In genomic region chr5:43043400-43043756, GRCh38 we compare ENCODE assay signal across 8 cellular contexts. TPM values are rescaled to one million over a fixed set of nuclear protein-coding genes. Genes with fewer than 3 reads are reported as not detected.
DNase-seq lines count a peak whose midpoint lies in the region; ATAC-seq, FAIRE-seq and TF ChIP-seq lines count a peak whose summit lies in the region.

No MANE protein-coding gene starts in this region.

- no peaks in the 10 kb centered on the region for H3K27me3 ChIP-seq in A673 (replicated peaks; ENCODE audit: insufficient read depth, low read depth, low read length, poor library complexity)
- H3K27me3 ChIP-seq in HUES48 (ENCODE audit: control insufficient read depth, insufficient read depth, low read length) = peaks cover 88% of the 10 kb centered on the region
- no peaks in the 10 kb centered on the region for H3K27me3 ChIP-seq in bronchial epithelial cell (ENCODE audit: control insufficient read depth, insufficient read depth, low read length)
- H3K27me3 ChIP-seq in mucosa of rectum (ENCODE audit: control insufficient read depth in 2 of 2, insufficient read depth in 2 of 2, low read length in 2 of 2) = no peaks in the 10 kb centered on the region

- H3K27ac ChIP-seq in A673 (ENCODE audit: low read depth, low read length, poor library complexity, severe bottlenecking) = peak overlapping the region; percentile 88
- H3K27ac ChIP-seq in HUES48 (ENCODE audit: low read depth, low read length) = no peak overlapping the region
- H3K27ac ChIP-seq in mucosa of rectum (ENCODE audit: low read depth in 2 of 2, low read length in 2 of 2) = peak overlapping the region; percentile 89 to 95

- H3K36me3 ChIP-seq in A673 (ENCODE audit: insufficient read depth, low read length, poor library complexity, severe bottlenecking) = no peaks in the 10 kb centered on the region
- H3K36me3 ChIP-seq in HUES48 (ENCODE audit: control insufficient read depth, insufficient read depth, low read length) = no peaks in the 10 kb centered on the region
- H3K36me3 ChIP-seq in bronchial epithelial cell (ENCODE audit: control insufficient read depth, insufficient read depth, low read length) = no peaks in the 10 kb centered on the region
- H3K36me3 ChIP-seq in mucosa of rectum (ENCODE audit: control insufficient read depth in 2 of 2, insufficient read depth in 2 of 2, low read length in 2 of 2) = no peaks in the 10 kb centered on the region

- TF ChIP-seq CTCF in A673 (conservative IDR thresholded peaks at IDR 0.05; ENCODE audit: low read depth, low read length) = no peak
- no peak for TF ChIP-seq CTCF in bronchial epithelial cell (IDR thresholded peaks at IDR 0.05; ENCODE audit: insufficient read depth, low read length, severe bottlenecking)

- H3K4me3 ChIP-seq in A673 (ENCODE audit: low read depth, low read length, poor library complexity, severe bottlenecking) = peak overlapping the region; percentile 62
- H3K4me3 ChIP-seq in HUES48 (ENCODE audit: low read depth, low read length) = peak overlapping the region; percentile 49
- H3K4me3 ChIP-seq in bronchial epithelial cell (ENCODE audit: low read depth, low read length) = peak overlapping the region; percentile 46
- peak overlapping the region; percentile 81 to 82 for H3K4me3 ChIP-seq in mucosa of rectum (ENCODE audit: low read length in 2 of 2)

- POLR2A ChIA-PET in A673 (lab: Charles Lee; ENCODE audit: low non-redundant PET) = no interaction called here

- intact Hi-C loops in A673 (cut with micrococcal nuclease; ENCODE audit: unreplicated experiment) = no loop called here

- H3K9me3 ChIP-seq in A673 (ENCODE audit: low read depth, low read length, poor library complexity, severe bottlenecking) (no peaks in the 10 kb centered on the region), HUES48 (ENCODE audit: control insufficient read depth, insufficient read depth, low read length) (no peaks in the 10 kb centered on the region), mucosa of rectum (ENCODE audit: control insufficient read depth in 2 of 2, low read length in 2 of 2) (no peaks in the 10 kb centered on the region)

- DNase-seq in A673 (ENCODE audit: low spot score) = no peak
- no peak for DNase-seq in bronchial epithelial cell (ENCODE audit: low read depth)
- no peak for DNase-seq in stimulated activated naive CD4-positive, alpha-beta T cell (lab: John Stamatoyannopoulos, UW)
- no peak for DNase-seq in NCI-H2081 treated with DMSO at 0.1 percent for 48 hours (lab: John Stamatoyannopoulos, UW)
- no peak for DNase-seq in NCI-H526 (lab: John Stamatoyannopoulos, UW)

- CTCF ChIA-PET in A673 (lab: Charles Lee) = interaction anchor here (3.2 kb wide), 1 partner anchor 24 kb away, joined by 7 read pairs; no protein-coding TSS in a partner anchor

- peaks cover under 1% of the 10 kb centered on the region for H3K4me1 ChIP-seq in A673 (ENCODE audit: insufficient read depth, low read length, poor library complexity, severe bottlenecking)
- H3K4me1 ChIP-seq in HUES48 (ENCODE audit: control insufficient read depth, insufficient read depth, low read length) = peaks cover 31% of the 10 kb centered on the region
- peaks cover 12 to 23% of the 10 kb centered on the region in 2 donors for H3K4me1 ChIP-seq in mucosa of rectum (ENCODE audit: control insufficient read depth in 2 of 2, insufficient read depth in 2 of 2, low read length in 2 of 2)

- FAIRE-seq in bronchial epithelial cell (lab: Jason Lieb, UNC) = no peak

- H3K9ac ChIP-seq in HUES48 (ENCODE audit: low read depth, low read length) = no peak overlapping the region
- H3K9ac ChIP-seq in mucosa of rectum (ENCODE audit: low read depth in 1 of 2, low read length in 2 of 2) = peak overlapping the region; percentile 72 to 80

- no peak for ATAC-seq in GM21528 (IDR thresholded peaks at IDR 0.05; ENCODE audit: low FRiP score, unreplicated experiment)

- no TSS peak for BruUV-seq in A673 (replicated peaks; lab: Mats Ljungman, UMichigan)

RNA-seq across cellular contexts. Expression of gene ANXA2R, which starts 3.3 kb away (rescaled TPM):
- total RNA-seq in A673 (2021) = 1.4 and 1.9 TPM in 2 replicates
- 0.26 TPM in 2 replicates for total RNA-seq in bronchial epithelial cell
